In the genomic region with DNA sequence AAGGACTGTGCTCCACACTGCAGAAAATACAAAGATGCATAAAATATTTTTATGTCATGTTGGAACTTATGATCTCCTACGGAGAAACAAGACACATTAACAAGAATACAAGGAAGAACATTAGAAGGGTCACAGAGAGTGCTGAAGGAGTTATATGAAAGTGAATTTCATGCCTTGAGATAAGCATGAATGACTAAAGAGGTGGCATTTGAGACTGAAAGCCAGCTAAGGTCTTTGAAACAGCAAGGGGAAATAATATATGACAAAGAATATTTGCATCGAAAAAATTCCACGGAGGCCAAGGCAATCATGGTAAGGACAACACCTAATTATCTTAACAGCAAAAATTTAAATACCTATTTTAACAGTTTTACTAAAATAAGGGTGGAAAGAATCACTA, we compare ENCODE assay signal across 1 cellular context.
TF ChIP-seq lines count a peak whose summit lies in the region.

No MANE protein-coding gene starts in this region.

TF ChIP-seq in GM12878, 131 proteins besides CTCF, POLR2A, EP300 and RAD21 (continued from another document):
- no peak for TF ChIP-seq PML (IDR thresholded peaks at IDR 0.05; ENCODE audit: low read length)
- TF ChIP-seq DPF2 (IDR thresholded peaks at IDR 0.05): no peak
- TF ChIP-seq FOS (IDR thresholded peaks at IDR 0.05; ENCODE audit: borderline replicate concordance, extremely low read depth, insufficient read length): no peak
- TF ChIP-seq EGR1 (IDR thresholded peaks at IDR 0.05; ENCODE audit: borderline replicate concordance in 1 of 2, low read depth in 2 of 2, low read length in 2 of 2): no peak
- no peak for TF ChIP-seq ZZZ3 (IDR thresholded peaks at IDR 0.05; ENCODE audit: control insufficient read depth, insufficient read length, low read depth)
- TF ChIP-seq ZBTB4 (CRISPR knock-in tag; IDR thresholded peaks at IDR 0.05): no peak
- TF ChIP-seq RB1 (IDR thresholded peaks at IDR 0.05; ENCODE audit: borderline replicate concordance): no peak
- no peak for TF ChIP-seq KAT2A (conservative IDR thresholded peaks at IDR 0.05; ENCODE audit: control insufficient read depth, low read depth, low read length)
